30 cellular contexts compared by ENCODE assay signal in genomic region chr12:5032821-5033220, GRCh38. TPM values are rescaled to one million over a fixed set of nuclear protein-coding genes. Genes with fewer than 3 reads are reported as not detected.
A peak's percentile ranks its signal among the peaks of the same experiment; 100 is the strongest.
DNase-seq lines count a peak whose midpoint lies in the region; ATAC-seq, FAIRE-seq and TF ChIP-seq lines count a peak whose summit lies in the region.
"Had no signal": no experiment of that assay in that cellular context is flagged by ENCODE, and none has a peak within 500 bp of the region (broad histone marks: within the 10 kb centered on the region; RNA-seq: fewer than 3 reads in every experiment).

No MANE protein-coding gene starts in this region.

- no peak overlapping the region for H2AK5ac ChIP-seq in neuronal stem cell (ENCODE audit: low read depth, low read length)

- H3K27me3 ChIP-seq in ascending aorta (no peaks in the 10 kb centered on the region), neuronal stem cell (ENCODE audit: control insufficient read depth in 3 of 3, insufficient read depth in 3 of 3, low read depth in 1 of 3, low read length in 3 of 3) (peaks cover 0 to 5% (median 0%) of the 10 kb centered on the region in 3 experiments)
- H3K27me3 ChIP-seq: BE2C, BLaER1 had no signal

- H3K23ac ChIP-seq in neuronal stem cell (ENCODE audit: low read depth, low read length, poor library complexity): no peak overlapping the region

- no peak overlapping the region for H2BK5ac ChIP-seq in neuronal stem cell (ENCODE audit: low read length)

- H2BK12ac ChIP-seq in neuronal stem cell (ENCODE audit: low read length): no peak overlapping the region

- H3K4ac ChIP-seq in neuronal stem cell (ENCODE audit: low read length): no peak overlapping the region

- H3K4me1 ChIP-seq in ascending aorta (peaks cover 10 to 18% of the 10 kb centered on the region in 2 donors), neuronal stem cell (ENCODE audit: control insufficient read depth in 2 of 2, insufficient read depth in 1 of 2, low read depth in 1 of 2, low read length in 2 of 2) (peaks cover 0 to 2% of the 10 kb centered on the region in 2 donors)
- H3K4me1 ChIP-seq: BE2C had no signal

- H3K9ac ChIP-seq in neuronal stem cell (ENCODE audit: low read depth, low read length, poor library complexity): no peak overlapping the region
- H3K9ac ChIP-seq: BLaER1 had no signal

- H2AFZ ChIP-seq in neuronal stem cell (ENCODE audit: low read length): no peak overlapping the region

- WGBS in neuronal stem cell (ENCODE audit: extremely low coverage in 2 of 2, insufficient read length in 2 of 2, insufficient replicate concordance in 1 of 2), 2 donors: no CpG with 5 or more reads among the region's 11 CpGs

- H3K27ac ChIP-seq in ascending aorta: peak overlapping the region; percentile 72 to 81
- no peak overlapping the region for H3K27ac ChIP-seq in neuronal stem cell (replicated peaks; ENCODE audit: low read length)
- H3K27ac ChIP-seq: BLaER1 had no signal

- H3K9me3 ChIP-seq in ascending aorta (no peaks in the 10 kb centered on the region), neuronal stem cell (replicated peaks in 1 of 2; ENCODE audit: control insufficient read depth in 2 of 2, insufficient read depth in 1 of 2, low read depth in 1 of 2, low read length in 2 of 2) (no peaks in the 10 kb centered on the region)
- H3K9me3 ChIP-seq: BE2C, BLaER1 had no signal

- peak; percentile 90 for FAIRE-seq in urothelium cell line (lab: Jason Lieb, UNC)
- FAIRE-seq: A204.1, GM12878, GM12892, GM18507 had no signal

- no peak overlapping the region for H4K8ac ChIP-seq in neuronal stem cell (ENCODE audit: low read depth, low read length)

- peak overlapping the region; percentile 15 for H3K18ac ChIP-seq in neuronal stem cell (ENCODE audit: low read length)

- H4K91ac ChIP-seq in neuronal stem cell (ENCODE audit: low read depth, low read length, poor library complexity): no peak overlapping the region

- TF ChIP-seq CTCF in ascending aorta (IDR thresholded peaks at IDR 0.05): no peak

- DNase-seq in ascending aorta (ENCODE audit: low spot score in 2 of 2): no peak
- no peak for DNase-seq in neuronal stem cell (ENCODE audit: low spot score)
- DNase-seq in urothelium cell line (ENCODE audit: low spot score): no peak
- no peak for DNase-seq in activated effector memory CD4-positive, alpha-beta T cell treated with anti-CD3 and anti-CD28 coated beads, Interleukin-2, amount 50 U/mL, for 16 hours
- DNase-seq: 8988T; ACHN; BE2C; C1 segment of cervical spinal cord; CD4-positive, alpha-beta memory T cell; CD4-positive, CD25-positive, alpha-beta regulatory T cell; CD8-positive, alpha-beta memory T cell; COR-L47; DMS 273 treated with DMSO at 0.1 percent for 48 hours; DMS153; DMS53; DMS79; DND-41; EL; GDM1 had no signal

- H3K36me3 ChIP-seq in ascending aorta (no peaks in the 10 kb centered on the region), neuronal stem cell (replicated peaks in 1 of 2; ENCODE audit: control insufficient read depth in 2 of 2, insufficient read depth in 2 of 2, low read length in 2 of 2) (no peaks in the 10 kb centered on the region)
- H3K36me3 ChIP-seq: BE2C, BLaER1 had no signal

- H3K79me1 ChIP-seq in neuronal stem cell (ENCODE audit: low read depth, low read length): no peaks in the 10 kb centered on the region

- H2BK120ac ChIP-seq in neuronal stem cell (ENCODE audit: low read depth, low read length): no peak overlapping the region

- H3K14ac ChIP-seq in neuronal stem cell (ENCODE audit: low read length): no peak overlapping the region

- no peak overlapping the region for H3K4me3 ChIP-seq in ascending aorta
- no peak overlapping the region for H3K4me3 ChIP-seq in neuronal stem cell (ENCODE audit: low read length in 2 of 2)
- H3K4me3 ChIP-seq: BLaER1, GM12878 had no signal

- H3K4me2 ChIP-seq in neuronal stem cell (ENCODE audit: insufficient read depth, low read length, poor library complexity, severe bottlenecking): no peak overlapping the region
- H3K4me2 ChIP-seq: BLaER1 had no signal

- ATAC-seq in HG03108 (IDR thresholded peaks at IDR 0.05; ENCODE audit: unreplicated experiment): no peak
- ATAC-seq: GM12878 had no signal

- intact Hi-C loops in ascending aorta (cut with DNase I): no loop called here

- no peak overlapping the region for H2BK15ac ChIP-seq in neuronal stem cell (ENCODE audit: low read length)

RNA-seq across cellular contexts. Expression of gene KCNA5, which starts 10.9 kb away (rescaled TPM):
- total RNA-seq in ascending aorta: 39.1 TPM
- 0.21 TPM for polyA plus RNA-seq in neuronal stem cell (2013, experiment 1 of 2)
- polyA plus RNA-seq in neuronal stem cell (2013, experiment 2 of 2): 0.28 TPM
- total RNA-seq: A673; CD4-positive, alpha-beta memory T cell; CD4-positive, CD25-positive, alpha-beta regulatory T cell; CD8-positive, alpha-beta memory T cell; Daoy; G401 had no signal
- polyA plus RNA-seq: AG04450; CD14-positive monocyte; CD4-positive, alpha-beta memory T cell; CD4-positive, CD25-positive, alpha-beta regulatory T cell; CD8-positive, alpha-beta memory T cell had no signal
